8 cellular contexts compared by ENCODE assay signal in the genomic region with DNA sequence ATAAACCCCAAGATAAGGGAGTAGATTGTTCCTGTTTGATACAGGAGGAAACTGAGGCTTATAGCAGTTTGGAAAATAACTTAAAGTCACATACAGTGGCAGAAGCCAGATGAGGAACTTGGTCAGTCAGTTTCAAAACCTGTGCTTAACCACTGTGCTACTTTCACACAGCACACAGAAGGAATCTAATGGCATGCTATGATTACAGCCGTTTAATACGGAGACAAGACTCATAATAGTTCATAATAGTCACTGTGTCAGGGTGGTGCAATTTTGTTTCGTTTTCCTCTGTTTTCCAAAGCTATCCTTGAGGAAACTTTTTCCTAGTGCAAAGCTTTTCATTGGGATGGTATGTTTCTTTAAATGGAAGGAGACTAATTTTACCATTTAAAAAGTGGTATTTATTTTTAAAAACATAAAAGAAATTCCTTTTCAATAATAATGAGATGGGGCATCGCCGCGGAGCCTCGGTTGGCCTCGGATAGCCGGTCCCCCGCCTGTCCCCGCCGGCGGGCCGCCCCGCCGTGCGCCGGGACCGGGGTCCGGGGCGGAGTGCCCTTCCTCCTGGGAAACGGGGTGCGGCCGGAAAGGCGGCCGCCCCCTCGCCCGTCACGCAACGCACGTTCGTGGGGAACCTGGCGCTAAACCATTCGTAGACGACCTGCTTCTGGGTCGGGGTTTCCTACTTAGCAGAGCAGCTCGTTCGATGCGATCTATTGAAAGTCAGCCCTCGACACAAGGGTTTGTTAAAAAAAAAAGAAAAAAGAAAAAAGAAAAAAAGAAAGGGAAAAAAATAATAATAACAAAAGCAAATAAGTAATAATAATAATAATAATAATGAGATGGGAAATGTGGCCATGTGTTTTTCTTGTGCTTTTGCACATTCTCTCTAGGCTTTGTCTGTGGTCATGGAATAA.
A peak's percentile ranks its signal among the peaks of the same experiment; 100 is the strongest.
DNase-seq lines count a peak whose midpoint lies in the region; ATAC-seq and TF ChIP-seq lines count a peak whose summit lies in the region.

No MANE protein-coding gene starts in this region.

- no peak overlapping the region for H3K27ac ChIP-seq in thoracic aorta

- ATAC-seq in Right ventricle myocardium inferior = peak; percentile 34
- ATAC-seq in HG03095 (IDR thresholded peaks at IDR 0.05; ENCODE audit: unreplicated experiment) = peak; percentile 81
- peak; percentile 48 for ATAC-seq in left ventricle myocardium superior
- ATAC-seq in thoracic aorta (ENCODE audit: insufficient number of reproducible peaks, low FRiP score, low read depth) = no peak

- no peaks in the 10 kb centered on the region for H3K36me3 ChIP-seq in thoracic aorta

- no peaks in the 10 kb centered on the region for H3K27me3 ChIP-seq in thoracic aorta (replicated peaks; ENCODE audit: insufficient read depth)

- no peak for TF ChIP-seq CTCF in thoracic aorta (IDR thresholded peaks at IDR 0.05)

- H3K4me3 ChIP-seq in thoracic aorta = peak overlapping the region; percentile 73

- DNase-seq in Right ventricle myocardium inferior (ENCODE audit: missing footprints) = no peak
- no peak for DNase-seq in cardiac septum (ENCODE audit: low spot score)
- peak; percentile 12 to 32 for DNase-seq in activated CD4-positive, alpha-beta T cell treated with anti-CD3 and anti-CD28 coated beads, Interleukin-2, amount 50 U/mL, for 48 hours
- peak; percentile 36 for DNase-seq in left ventricle myocardium superior
- DNase-seq in thoracic aorta (ENCODE audit: low spot score) = no peak
- DNase-seq in stimulated activated CD4-positive, alpha-beta T cell treated with anti-CD3 and anti-CD28 coated beads, Interleukin-2, amount 100 ng/mL, for 48 hours = no peak
- DNase-seq in NCI-H1694 treated with DMSO at 0.1 percent for 48 hours (lab: John Stamatoyannopoulos, UW) = no peak

- intact Hi-C loops in Right ventricle myocardium inferior (cut with DNase I) = no loop called here
- intact Hi-C loops in cardiac septum (cut with DNase I) = no loop called here
- intact Hi-C loops in left ventricle myocardium superior (cut with micrococcal nuclease) = no loop called here

- H3K9me3 ChIP-seq in thoracic aorta = no peaks in the 10 kb centered on the region

- peaks cover 0 to 2% of the 10 kb centered on the region in 2 donors for H3K4me1 ChIP-seq in thoracic aorta (ENCODE audit: control insufficient read depth in 1 of 2, low read depth in 2 of 2)

Comparison
In these comparisons a context has a peak if more than half of its experiments do, and no peak if none do; other contexts are left out.
1. DNase-seq: peak in activated CD4-positive, alpha-beta T cell treated with anti-CD3 and anti-CD28 coated beads, Interleukin-2, amount 50 U/mL, for 48 hours (2 of 2) and left ventricle myocardium superior (single experiment); none in Right ventricle myocardium inferior (single experiment), cardiac septum (single experiment), thoracic aorta (single experiment), stimulated activated CD4-positive, alpha-beta T cell treated with anti-CD3 and anti-CD28 coated beads, Interleukin-2, amount 100 ng/mL, for 48 hours (0 of 2) and NCI-H1694 treated with DMSO at 0.1 percent for 48 hours (single experiment).